Comparison of ENCODE assay signal across 9 cellular contexts in the genomic region with DNA sequence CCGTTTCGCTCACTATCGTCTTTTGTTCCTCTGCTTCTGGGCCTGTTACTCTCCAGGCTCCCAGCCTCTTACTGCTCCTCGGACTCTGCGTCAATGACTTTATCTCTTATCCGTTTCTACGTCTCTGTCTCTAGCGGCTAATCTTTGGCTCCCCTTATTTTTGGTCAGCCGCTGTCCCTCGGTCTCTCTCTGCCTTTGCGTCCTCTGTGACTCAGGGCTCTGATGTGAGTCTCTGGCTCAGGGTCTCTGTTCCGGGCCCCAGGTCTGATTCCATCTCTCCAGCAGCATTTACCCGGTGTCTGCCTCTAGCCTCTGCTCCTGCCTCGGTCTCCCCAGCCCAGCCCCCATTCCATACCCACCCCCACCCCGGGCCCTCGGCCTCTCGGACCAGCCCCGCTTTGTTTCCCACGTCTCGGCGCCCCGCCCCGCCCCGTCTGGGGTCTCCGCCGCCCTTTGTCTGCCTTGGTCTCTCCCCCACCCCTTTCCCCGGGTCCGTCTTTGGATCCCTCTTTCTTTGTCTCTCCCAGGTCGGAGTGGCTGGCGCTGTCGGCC. TPM values are rescaled to one million over a fixed set of nuclear protein-coding genes. Genes with fewer than 3 reads are reported as not detected.
DNase-seq lines count a peak whose midpoint lies in the region; ATAC-seq and TF ChIP-seq lines count a peak whose summit lies in the region.
"Had no signal": no experiment of that assay in that cellular context is flagged by ENCODE, and none has a peak within 500 bp of the region (broad histone marks: within the 10 kb centered on the region; RNA-seq: fewer than 3 reads in every experiment).

No MANE protein-coding gene starts in this region.

- no peak overlapping the region for H2BK12ac ChIP-seq in H9 (ENCODE audit: insufficient read length, low read depth, low read length)

- WGBS in H9 (ENCODE audit: extremely low coverage, insufficient read length, low lambda C conversion rate), result no CpG with 5 or more reads among the region's 31 CpGs

- H4K20me1 ChIP-seq in H9 (ENCODE audit: control insufficient read depth, insufficient read depth, insufficient read length), result no peaks in the 10 kb centered on the region

- H3K23me2 ChIP-seq in H9 (ENCODE audit: insufficient read length, low read depth, low read length, poor library complexity, severe bottlenecking), result peaks cover 15% of the 10 kb centered on the region

- H3K23ac ChIP-seq in H9 (ENCODE audit: insufficient read length, low read depth, low read length), result no peak overlapping the region

- H3K56ac ChIP-seq in H9 (ENCODE audit: insufficient read length, low read depth, low read length), result no peak overlapping the region

- no peaks in the 10 kb centered on the region for H3K9me3 ChIP-seq in H9 (ENCODE audit: control insufficient read depth, low read depth, low read length)

- no peak for DNase-seq in H9
- DNase-seq in iPS-NIHi11 (ENCODE audit: low spot score), result peak; percentile 75
- DNase-seq in stimulated activated naive CD8-positive, alpha-beta T cell treated with anti-CD3 and anti-CD28 coated beads, Interleukin-15, amount 100 ng/mL, for 72 hours, result no peak
- no peak for DNase-seq in HEK293T (ENCODE audit: extremely low spot score)
- DNase-seq in medulla oblongata (ENCODE audit: extremely low spot score), result no peak

- no peak overlapping the region for H2AFZ ChIP-seq in H9 (ENCODE audit: low read length)

- peak overlapping the region; percentile 56 for H3T11ph ChIP-seq in H9 (ENCODE audit: low read length)

- peaks cover 23 to 41% of the 10 kb centered on the region in 2 experiments for H3K4me1 Mint-ChIP-seq in H9
- peaks cover 47% of the 10 kb centered on the region for H3K4me1 Mint-ChIP-seq in stimulated activated naive CD8-positive, alpha-beta T cell treated with anti-CD3 and anti-CD28 coated beads, Interleukin-15, amount 100 ng/mL, for 72 hours

- peak overlapping the region; percentile 97 for H3K9ac ChIP-seq in H9 (ENCODE audit: extremely low read depth, insufficient read length, low read length)

- POLR2A ChIA-PET in HEK293T (lab: Yijun Ruan, JAX), result interaction anchor here (0.6 to 5.0 kb wide), 19 partner anchors 8 to 349 kb away, joined by 3 to 97 read pairs (median 5); a partner anchor contains a TSS

- H3K27ac ChIP-seq in 22Rv1 (peak overlapping the region; percentile 97), H9 (ENCODE audit: insufficient read length, low read depth, low read length) (peak overlapping the region; percentile 67), angular gyrus (ENCODE audit: low read depth, low read length) (peak overlapping the region; percentile 66)

- H3K27ac Mint-ChIP-seq in H9, result peak overlapping the region; percentile 93 to 99 (median 97)
- H3K27ac Mint-ChIP-seq in stimulated activated naive CD8-positive, alpha-beta T cell treated with anti-CD3 and anti-CD28 coated beads, Interleukin-15, amount 100 ng/mL, for 72 hours, result peak overlapping the region; percentile 51 to 80

- peaks cover 4% of the 10 kb centered on the region; the same call in 1 of the 2 replicates for H3K79me2 ChIP-seq in H9 (ENCODE audit: insufficient read depth, low read length)

- H3K4me2 ChIP-seq in H9 (ENCODE audit: insufficient read depth, insufficient read length, low read length), result peak overlapping the region; percentile 83

- no peaks in the 10 kb centered on the region for H3K79me1 ChIP-seq in H9 (ENCODE audit: insufficient read depth, low read depth, low read length, poor library complexity, severe bottlenecking)

- no peak overlapping the region for H4K5ac ChIP-seq in H9 (ENCODE audit: insufficient read length, low read depth, low read length)

- H3K14ac ChIP-seq in H9 (ENCODE audit: insufficient read depth, low read length), result peak overlapping the region; percentile 99

- H3K9me3 Mint-ChIP-seq in H9, result no peaks in the 10 kb centered on the region; a peak in 1 of 5 replicates
- no peaks in the 10 kb centered on the region for H3K9me3 Mint-ChIP-seq in stimulated activated naive CD8-positive, alpha-beta T cell treated with anti-CD3 and anti-CD28 coated beads, Interleukin-15, amount 100 ng/mL, for 72 hours

- peak overlapping the region; percentile 86 for H3K18ac ChIP-seq in H9 (ENCODE audit: insufficient read length, low read depth, low read length)

- H3K27me3 ChIP-seq in H9 (ENCODE audit: insufficient read depth, low read length), result no peaks in the 10 kb centered on the region

- H3K4ac ChIP-seq in H9 (ENCODE audit: low read depth, low read length), result peak overlapping the region; percentile 18; the same call in 1 of the 2 replicates

- CTCF ChIA-PET in HEK293T (lab: Yijun Ruan, JAX), result interaction anchor here (0.8 to 2.1 kb wide), 7 partner anchors 10 to 35 kb away, joined by 3 to 15 read pairs (median 6); a partner anchor contains a TSS

- H2BK15ac ChIP-seq in H9 (ENCODE audit: low read depth, low read length), result no peak overlapping the region

- H2AK5ac ChIP-seq in H9 (ENCODE audit: insufficient read length, low read length), result no peak overlapping the region

- H3K4me1 ChIP-seq in H9 (ENCODE audit: insufficient read depth, low read length), result no peaks in the 10 kb centered on the region; the same call in 1 of the 2 replicates

- peak overlapping the region; percentile 74 for H2BK5ac ChIP-seq in H9 (ENCODE audit: insufficient read length, low read length)

- no peak for ATAC-seq in stimulated activated naive CD8-positive, alpha-beta T cell treated with anti-CD3 and anti-CD28 coated beads, Interleukin-15, amount 100 ng/mL, for 72 hours
- no peak for ATAC-seq in HG02642 (IDR thresholded peaks at IDR 0.05; ENCODE audit: poor library complexity, unreplicated experiment)

- no peaks in the 10 kb centered on the region; the same call in 1 of the 2 replicates for H3K27me3 Mint-ChIP-seq in H9 (ENCODE audit: low read depth)
- no peaks in the 10 kb centered on the region for H3K27me3 Mint-ChIP-seq in stimulated activated naive CD8-positive, alpha-beta T cell treated with anti-CD3 and anti-CD28 coated beads, Interleukin-15, amount 100 ng/mL, for 72 hours

- H2BK20ac ChIP-seq in H9 (ENCODE audit: low read depth, low read length, poor library complexity, severe bottlenecking), result no peak overlapping the region

- no peak for TF ChIP-seq CTCF in 22Rv1 (IDR thresholded peaks at IDR 0.05)
- no peak for TF ChIP-seq CTCF in H9 (conservative IDR thresholded peaks at IDR 0.05)

- H4K91ac ChIP-seq in H9 (ENCODE audit: insufficient read length, low read depth, low read length), result no peak overlapping the region

- H2BK120ac ChIP-seq in H9 (ENCODE audit: low read depth, low read length, poor library complexity, severe bottlenecking), result no peak overlapping the region

- H3K36me3 Mint-ChIP-seq in H9 (ENCODE audit: insufficient read depth in 1 of 3, low read depth in 3 of 3), result peaks cover 9 to 33% (median 20%) of the 10 kb centered on the region in 3 experiments; a peak in 6 of 7 replicates

- no peak overlapping the region for H4K8ac ChIP-seq in H9 (replicated peaks; ENCODE audit: insufficient read length, low read depth, low read length)

- H3K4me3 Mint-ChIP-seq in H9, result peak overlapping the region; percentile 85 to 91
- H3K4me3 Mint-ChIP-seq in stimulated activated naive CD8-positive, alpha-beta T cell treated with anti-CD3 and anti-CD28 coated beads, Interleukin-15, amount 100 ng/mL, for 72 hours, result peak overlapping the region; percentile 83 to 91

TF ChIP-seq in HEK293T, 16 proteins besides CTCF, POLR2A, EP300 and RAD21:
- TF ChIP-seq CTBP1 (IDR thresholded peaks at IDR 0.05; ENCODE audit: borderline replicate concordance) (no peak), LEF1 (IDR thresholded peaks at IDR 0.05; ENCODE audit: borderline replicate concordance) (no peak), TARDBP (IDR thresholded peaks at IDR 0.05) (no peak), FOXK2 (IDR thresholded peaks at IDR 0.05) (no peak), BHLHE40 (IDR thresholded peaks at IDR 0.05; ENCODE audit: borderline replicate concordance) (no peak), NFRKB (IDR thresholded peaks at IDR 0.05) (no peak), HDGF (IDR thresholded peaks at IDR 0.05; ENCODE audit: borderline replicate concordance) (no peak), ARNT (IDR thresholded peaks at IDR 0.05) (no peak), SP1 (IDR thresholded peaks at IDR 0.05) (no peak), FOXA1 (IDR thresholded peaks at IDR 0.05) (no peak), ELF4 (IDR thresholded peaks at IDR 0.05) (no peak), FOXM1 (IDR thresholded peaks at IDR 0.05; ENCODE audit: borderline replicate concordance) (no peak), SUZ12 (IDR thresholded peaks at IDR 0.05) (no peak)
- TF ChIP-seq, protein P1, sequence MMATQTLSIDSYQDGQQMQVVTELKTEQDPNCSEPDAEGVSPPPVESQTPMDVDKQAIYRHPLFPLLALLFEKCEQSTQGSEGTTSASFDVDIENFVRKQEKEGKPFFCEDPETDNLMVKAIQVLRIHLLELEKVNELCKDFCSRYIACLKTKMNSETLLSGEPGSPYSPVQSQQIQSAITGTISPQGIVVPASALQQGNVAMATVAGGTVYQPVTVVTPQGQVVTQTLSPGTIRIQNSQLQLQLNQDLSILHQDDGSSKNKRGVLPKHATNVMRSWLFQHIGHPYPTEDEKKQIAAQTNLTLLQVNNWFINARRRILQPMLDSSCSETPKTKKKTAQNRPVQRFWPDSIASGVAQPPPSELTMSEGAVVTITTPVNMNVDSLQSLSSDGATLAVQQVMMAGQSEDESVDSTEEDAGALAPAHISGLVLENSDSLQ (IDR thresholded peaks at IDR 0.05), result no peak

RNA-seq across cellular contexts. Expression of a gene that starts 0.5 kb away (rescaled TPM):
- 57.3 and 61.2 TPM in 2 replicates for total RNA-seq in H9 (2021)

RNA-seq across cellular contexts. Expression of a gene that starts 12.3 kb away (rescaled TPM):
- 1.4 and 2.5 TPM in 2 replicates for total RNA-seq in H9 (2021)

RNA-seq across cellular contexts. Expression of a gene that starts 12.7 kb away (rescaled TPM):
- total RNA-seq in H9 (2021), result 9.7 and 10.5 TPM in 2 replicates

RNA-seq across cellular contexts. Expression of a gene that starts 20.1 kb away (rescaled TPM):
- total RNA-seq in H9 (2021), result 0.70 and 1.4 TPM in 2 replicates
- total RNA-seq: pulmonary artery endothelial cell had no signal

RNA-seq across cellular contexts. Expression of a gene that starts 24.4 kb away (rescaled TPM):
- 25.6 and 25.8 TPM in 2 replicates for total RNA-seq in H9 (2021)
